Comparison of ENCODE assay signal across 14 cellular contexts in the genomic region with DNA sequence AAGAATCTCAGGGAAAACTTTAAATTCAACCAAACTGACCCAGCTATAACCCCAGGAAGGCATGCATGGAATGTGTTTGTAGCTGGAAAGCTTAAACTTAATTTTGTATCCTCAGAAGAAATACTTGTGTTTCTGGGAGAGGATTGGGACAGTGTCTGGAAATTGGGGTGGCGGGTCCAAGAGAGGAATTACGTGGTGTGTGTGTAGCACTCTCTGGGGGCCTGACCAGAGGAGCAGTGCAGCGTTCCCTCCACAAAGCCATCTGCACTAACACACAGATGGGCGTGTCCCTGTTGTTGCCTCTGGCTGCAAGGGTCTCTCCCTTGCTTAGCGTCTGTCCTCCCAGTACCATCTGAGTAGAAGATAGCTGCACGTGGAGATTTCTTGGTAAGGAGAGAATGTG. TPM values are rescaled to one million over a fixed set of nuclear protein-coding genes. Genes with fewer than 3 reads are reported as not detected.
DNase-seq lines count a peak whose midpoint lies in the region; ATAC-seq and TF ChIP-seq lines count a peak whose summit lies in the region.
"Had no signal": no experiment of that assay in that cellular context is flagged by ENCODE, and none has a peak within 500 bp of the region (broad histone marks: within the 10 kb centered on the region; RNA-seq: fewer than 3 reads in every experiment).

No MANE protein-coding gene starts in this region.

- intact Hi-C loops in Right ventricle myocardium inferior (cut with DNase I): no loop called here
- intact Hi-C loops in cardiac septum (cut with DNase I): no loop called here
- intact Hi-C loops in aorta (cut with DNase I): no loop called here

- ATAC-seq in Right ventricle myocardium inferior (peak; percentile 53), aorta (ENCODE audit: low FRiP score) (peak; percentile 48), GM21390 (IDR thresholded peaks at IDR 0.05; ENCODE audit: unreplicated experiment) (no peak)
- ATAC-seq: left colon had no signal

- TF ChIP-seq CTCF in astrocyte of the spinal cord (IDR thresholded peaks at IDR 0.05; ENCODE audit: low read depth, low read length): no peak

- peaks cover 4 to 7% of the 10 kb centered on the region in 2 donors for H3K4me1 ChIP-seq in aorta (ENCODE audit: control insufficient read depth in 1 of 2, insufficient read depth in 2 of 2, low read length in 2 of 2)

- DNase-seq in Right ventricle myocardium inferior (ENCODE audit: missing footprints) (no peak), cardiac septum (ENCODE audit: low spot score) (no peak), astrocyte of the spinal cord (ENCODE audit: low read depth, low spot score) (peak; percentile 40), islet precursor cell (peak; percentile 70), aorta (no peak), RPMI8226 (no peak), ecto neural progenitor cell (ENCODE audit: low spot score) (no peak)
- DNase-seq: activated CD8-positive, alpha-beta memory T cell treated with anti-CD3 and anti-CD28 coated beads, Interleukin-2, amount 50 U/mL, for 4 hours; left colon; NCI-H1694 treated with DMSO at 0.1 percent for 48 hours; occipital lobe; stimulated activated CD4-positive, alpha-beta T cell treated with anti-CD3 and anti-CD28 coated beads, Interleukin-2, amount 100 ng/mL, for 24 hours; stimulated activated naive CD4-positive, alpha-beta T cell treated with Interleukin-2 at 50 U/mL for 16 hours had no signal

- no peaks in the 10 kb centered on the region for H3K27me3 ChIP-seq in aorta (ENCODE audit: control insufficient read depth in 1 of 2, insufficient read depth in 2 of 2, low read length in 1 of 2)

- H3K27ac ChIP-seq in aorta (ENCODE audit: low read depth in 1 of 2, low read length in 2 of 2): no peak overlapping the region

- no peak overlapping the region for H3K4me3 ChIP-seq in astrocyte of the spinal cord (ENCODE audit: low read depth, low read length)
- H3K4me3 ChIP-seq in aorta (ENCODE audit: low read length in 2 of 2): no peak overlapping the region

- 9 to 10% methylated on average over 6 of the region's 6 CpGs for WGBS in aorta, 2 donors

- in situ Hi-C loops in astrocyte of the spinal cord (cut with HindIII; ENCODE audit: low sequenced_read_pairs): no loop called here

- no peaks in the 10 kb centered on the region for H3K9me3 ChIP-seq in aorta (ENCODE audit: control insufficient read depth, low read length)

- H3K36me3 ChIP-seq in aorta (ENCODE audit: control insufficient read depth in 1 of 2, insufficient read depth in 2 of 2, low read length in 1 of 2): no peaks in the 10 kb centered on the region

RNA-seq across cellular contexts. Expression of a gene that starts 6.4 kb away (rescaled TPM):
- total RNA-seq in Right ventricle myocardium inferior (16.3 TPM), cardiac septum (26.7 TPM), aorta (10 to 100 TPM; 49.0 to 73.2 TPM)
- polyA plus RNA-seq in aorta: 10 to 100 TPM in 1 of 2 donors, 1 to 10 TPM in 1; 3.0 to 11.3 TPM

Comparison
In these comparisons a context has a peak if more than half of its experiments do, and no peak if none do; other contexts are left out.
1. DNase-seq: peak in astrocyte of the spinal cord (single experiment) and islet precursor cell (single experiment); none in Right ventricle myocardium inferior (single experiment), cardiac septum (single experiment), aorta (0 of 2), RPMI8226 (single experiment) and ecto neural progenitor cell (single experiment).